In the genomic region with DNA sequence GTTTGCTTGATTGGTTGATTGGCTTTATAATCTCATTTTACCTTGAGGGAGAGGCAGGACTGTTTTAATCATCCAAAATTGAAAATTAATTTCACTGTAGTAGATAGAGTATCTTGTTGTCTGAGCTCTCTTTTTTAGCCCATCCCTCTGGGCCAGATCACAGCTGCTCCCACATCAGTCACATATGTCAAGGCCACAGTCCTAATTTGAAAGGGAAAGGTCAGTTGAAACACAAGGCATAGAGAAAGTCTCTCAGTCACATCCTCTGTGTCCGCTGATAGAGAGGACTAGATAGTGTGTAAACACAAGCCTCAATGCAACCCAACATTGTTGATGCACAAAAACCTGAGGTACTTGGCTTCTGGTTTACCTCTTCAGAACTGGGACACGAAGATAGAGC, we compare ENCODE assay signal across 30 cellular contexts. TPM values are rescaled to one million over a fixed set of nuclear protein-coding genes. Genes with fewer than 3 reads are reported as not detected.
DNase-seq lines count a peak whose midpoint lies in the region; ATAC-seq and TF ChIP-seq lines count a peak whose summit lies in the region.
"Had no signal": no experiment of that assay in that cellular context is flagged by ENCODE, and none has a peak within 500 bp of the region (broad histone marks: within the 10 kb centered on the region; RNA-seq: fewer than 3 reads in every experiment).

No MANE protein-coding gene starts in this region.

- peaks cover 52% of the 10 kb centered on the region for H3K4me1 Mint-ChIP-seq in T-helper 2 cell treated with Interferon-gamma antibody and Interleukin-4, amounts not matched to agents 5 μg/mL and 100 μg/mL, for 36 hours (ENCODE audit: low read depth)
- H3K4me1 Mint-ChIP-seq in CD4-positive, CD25-positive, alpha-beta regulatory T cell: peaks cover 23 to 38% (median 35%) of the 10 kb centered on the region in 4 donors
- peaks cover 49% of the 10 kb centered on the region for H3K4me1 Mint-ChIP-seq in activated CD4-positive, alpha-beta memory T cell treated with anti-CD3 and anti-CD28 coated beads for 36 hours (ENCODE audit: low read depth)

- ATAC-seq in CD4-positive, CD25-positive, alpha-beta regulatory T cell (ENCODE audit: low read depth in 2 of 2): no peak
- ATAC-seq in GM21360 (IDR thresholded peaks at IDR 0.05; ENCODE audit: unreplicated experiment) (no peak), GM19328 (IDR thresholded peaks at IDR 0.05; ENCODE audit: unreplicated experiment) (no peak)
- ATAC-seq: heart right ventricle, Panc1 had no signal

- H3K4me3 ChIP-seq in CD4-positive, CD25-positive, alpha-beta regulatory T cell (ENCODE audit: low read depth, low read length): no peak overlapping the region
- no peak overlapping the region for H3K4me3 ChIP-seq in epithelial cell of esophagus (ENCODE audit: low read length)
- H3K4me3 ChIP-seq: heart right ventricle, skin epidermis had no signal

- H3K36me3 Mint-ChIP-seq in T-helper 2 cell treated with Interferon-gamma antibody and Interleukin-4, amounts not matched to agents 5 μg/mL and 100 μg/mL, for 36 hours (ENCODE audit: low read depth): peaks cover 70% of the 10 kb centered on the region
- peaks cover 58% of the 10 kb centered on the region for H3K36me3 Mint-ChIP-seq in CD4-positive, CD25-positive, alpha-beta regulatory T cell
- peaks cover 75% of the 10 kb centered on the region for H3K36me3 Mint-ChIP-seq in activated CD4-positive, alpha-beta memory T cell treated with anti-CD3 and anti-CD28 coated beads for 36 hours
- H3K36me3 Mint-ChIP-seq: brain had no signal

- TF ChIP-seq CTCF in epithelial cell of esophagus (IDR thresholded peaks at IDR 0.05; ENCODE audit: insufficient read depth, low read depth, low read length, missing control alignments): no peak

- H3K4me3 Mint-ChIP-seq in T-helper 2 cell treated with Interferon-gamma antibody and Interleukin-4, amounts not matched to agents 5 μg/mL and 100 μg/mL, for 36 hours: no peak overlapping the region
- H3K4me3 Mint-ChIP-seq in CD4-positive, CD25-positive, alpha-beta regulatory T cell: peak overlapping the region in 2 of 4 donors; percentile 8 to 20
- H3K4me3 Mint-ChIP-seq in activated CD4-positive, alpha-beta memory T cell treated with anti-CD3 and anti-CD28 coated beads for 36 hours: no peak overlapping the region
- H3K4me3 Mint-ChIP-seq: brain, memory B cell had no signal

- H3K9me3 ChIP-seq in CD4-positive, CD25-positive, alpha-beta regulatory T cell (ENCODE audit: control insufficient read depth in 2 of 2, low read length in 2 of 2): no peaks in the 10 kb centered on the region
- H3K9me3 ChIP-seq: Caco-2, heart right ventricle had no signal

- no peaks in the 10 kb centered on the region for H3K27me3 ChIP-seq in CD4-positive, CD25-positive, alpha-beta regulatory T cell (ENCODE audit: control insufficient read depth, insufficient read depth, low read length)
- H3K27me3 ChIP-seq: heart right ventricle had no signal

- H3K27ac ChIP-seq in CD4-positive, CD25-positive, alpha-beta regulatory T cell (ENCODE audit: insufficient read depth, low read length, poor library complexity, severe bottlenecking): peak overlapping the region; percentile 5
- H3K27ac ChIP-seq: heart right ventricle, skin epidermis had no signal

- intact Hi-C loops in activated CD4-positive, alpha-beta memory T cell treated with anti-CD3 and anti-CD28 coated beads for 36 hours (cut with micrococcal nuclease): no loop called here

- H3K27ac Mint-ChIP-seq in T-helper 2 cell treated with Interferon-gamma antibody and Interleukin-4, amounts not matched to agents 5 μg/mL and 100 μg/mL, for 36 hours: peak overlapping the region; percentile 28
- peak overlapping the region in 2 of 3 donors; percentile 39 to 70 for H3K27ac Mint-ChIP-seq in CD4-positive, CD25-positive, alpha-beta regulatory T cell
- peak overlapping the region; percentile 65 for H3K27ac Mint-ChIP-seq in activated CD4-positive, alpha-beta memory T cell treated with anti-CD3 and anti-CD28 coated beads for 36 hours
- H3K27ac Mint-ChIP-seq: brain, memory B cell had no signal

- POLR2A ChIA-PET in activated CD4-positive, alpha-beta memory T cell treated with anti-CD3 and anti-CD28 coated beads for 36 hours (lab: Charles Lee): no interaction called here

- no peak for DNase-seq in T-helper 2 cell treated with Interferon-gamma antibody and Interleukin-4, amounts not matched to agents 5 μg/mL and 100 μg/mL, for 36 hours (ENCODE audit: low spot score)
- no peak for DNase-seq in T-helper 2 cell
- no peak for DNase-seq in CD4-positive, CD25-positive, alpha-beta regulatory T cell
- DNase-seq in activated CD4-positive, alpha-beta memory T cell treated with anti-CD3 and anti-CD28 coated beads for 36 hours: no peak
- DNase-seq in epithelial cell of esophagus (ENCODE audit: low read depth): peak; percentile 43
- no peak for DNase-seq in NCI-H1436 (lab: John Stamatoyannopoulos, UW)
- DNase-seq: activated CD4-positive, alpha-beta T cell treated with anti-CD3 and anti-CD28 coated beads, Interleukin-2, amount 50 U/mL, for 48 hours; activated T-cell treated with anti-CD3 and anti-CD28 coated beads, Interleukin-2, amount 50 U/mL, for 48 hours; AML-193; Caco-2; DMS79; effector CD4-positive, alpha-beta T cell; erythroblast; heart right ventricle; KG1; NCI-H1436 treated with DMSO at 0.1 percent for 48 hours; NCI-H510A treated with DMSO at 0.1 percent for 48 hours; NK-92 treated with Interleukin-12 subunit alpha and Interleukin-12 subunit beta, amount 100 ng/mL, for 24 hours; SIG-M5; stimulated activated CD4-positive, alpha-beta T cell treated with anti-CD3 and anti-CD28 coated beads, Interleukin-1b, Interleukin-23, amount 100 ng/mL, for 48 hours had no signal

- peaks cover 36% of the 10 kb centered on the region for H3K4me1 ChIP-seq in CD4-positive, CD25-positive, alpha-beta regulatory T cell (ENCODE audit: control insufficient read depth, insufficient read depth, low read length, poor library complexity, severe bottlenecking)

- H3K27me3 Mint-ChIP-seq in T-helper 2 cell treated with Interferon-gamma antibody and Interleukin-4, amounts not matched to agents 5 μg/mL and 100 μg/mL, for 36 hours (ENCODE audit: low read depth): no peaks in the 10 kb centered on the region
- no peaks in the 10 kb centered on the region for H3K27me3 Mint-ChIP-seq in CD4-positive, CD25-positive, alpha-beta regulatory T cell
- H3K27me3 Mint-ChIP-seq in activated CD4-positive, alpha-beta memory T cell treated with anti-CD3 and anti-CD28 coated beads for 36 hours: no peaks in the 10 kb centered on the region
- H3K27me3 Mint-ChIP-seq: memory B cell had no signal

- no peaks in the 10 kb centered on the region for H3K9me3 Mint-ChIP-seq in T-helper 2 cell treated with Interferon-gamma antibody and Interleukin-4, amounts not matched to agents 5 μg/mL and 100 μg/mL, for 36 hours
- H3K9me3 Mint-ChIP-seq in CD4-positive, CD25-positive, alpha-beta regulatory T cell: no peaks in the 10 kb centered on the region
- H3K9me3 Mint-ChIP-seq in activated CD4-positive, alpha-beta memory T cell treated with anti-CD3 and anti-CD28 coated beads for 36 hours: no peaks in the 10 kb centered on the region
- H3K9me3 Mint-ChIP-seq: brain, memory B cell had no signal

- CTCF ChIA-PET in activated CD4-positive, alpha-beta memory T cell treated with anti-CD3 and anti-CD28 coated beads for 36 hours (lab: Charles Lee): interaction anchor here (3.4 kb wide), 1 partner anchor 46 kb away, joined by 12 read pairs; no protein-coding TSS in a partner anchor

- peaks cover 92% of the 10 kb centered on the region for H3K36me3 ChIP-seq in CD4-positive, CD25-positive, alpha-beta regulatory T cell (ENCODE audit: control insufficient read depth, insufficient read depth, low read length)

RNA-seq across cellular contexts. Expression of gene C1orf74, which starts 6.8 kb away (rescaled TPM):
- 0.27 TPM for total RNA-seq in CD4-positive, CD25-positive, alpha-beta regulatory T cell
- under 1 TPM; 0.07 to 0.56 (median 0.30) TPM for polyA plus RNA-seq in CD4-positive, CD25-positive, alpha-beta regulatory T cell
- total RNA-seq in activated CD4-positive, alpha-beta memory T cell treated with anti-CD3 and anti-CD28 coated beads for 36 hours: 1 to 10 TPM; 3.5 to 3.9 TPM

RNA-seq across cellular contexts. Expression of gene TRAF3IP3, which starts 21.7 kb away (rescaled TPM):
- 470 TPM for total RNA-seq in CD4-positive, CD25-positive, alpha-beta regulatory T cell
- polyA plus RNA-seq in CD4-positive, CD25-positive, alpha-beta regulatory T cell: 100 to 1,000 TPM; 450 to 594 (median 504) TPM
- total RNA-seq in activated CD4-positive, alpha-beta memory T cell treated with anti-CD3 and anti-CD28 coated beads for 36 hours: 100 to 1,000 TPM; 212 to 217 TPM
- total RNA-seq: A172, Caco-2, chondrocyte, fibroblast of villous mesenchyme, H4 had no signal

RNA-seq across cellular contexts. Expression of gene IRF6, which starts 28.4 kb away (rescaled TPM):
- 0.86 TPM for total RNA-seq in CD4-positive, CD25-positive, alpha-beta regulatory T cell
- 1 to 10 TPM in 2 of 4 donors, under 1 TPM in 2; 0.21 to 1.9 (median 0.93) TPM for polyA plus RNA-seq in CD4-positive, CD25-positive, alpha-beta regulatory T cell
- under 1 TPM; 0.07 to 0.31 TPM for total RNA-seq in activated CD4-positive, alpha-beta memory T cell treated with anti-CD3 and anti-CD28 coated beads for 36 hours
- total RNA-seq: A172, H4 had no signal

RNA-seq across cellular contexts. Expression of gene UTP25, which starts 50.2 kb away (rescaled TPM):
- 7.4 TPM for total RNA-seq in CD4-positive, CD25-positive, alpha-beta regulatory T cell
- polyA plus RNA-seq in CD4-positive, CD25-positive, alpha-beta regulatory T cell: 1 to 10 TPM; 2.4 to 4.3 (median 3.1) TPM
- total RNA-seq in activated CD4-positive, alpha-beta memory T cell treated with anti-CD3 and anti-CD28 coated beads for 36 hours: 1 to 10 TPM; 6.6 to 7.1 TPM
